Comparison of ENCODE assay signal across 1 cellular context in genomic region chr12:52884526-52885293, GRCh38.
TF ChIP-seq lines count a peak whose summit lies in the region.

No MANE protein-coding gene starts in this region.

TF ChIP-seq in K562, 482 proteins besides CTCF, POLR2A, EP300 and RAD21 (continued from another document and continues in another):
- TF ChIP-seq ZMIZ1 (IDR thresholded peaks at IDR 0.05; ENCODE audit: low read depth in 2 of 2, low read length in 2 of 2) (peak in 1 of 2 experiments; percentile 7; a peak in 1 of 4 replicates), NCOR1 (IDR thresholded peaks at IDR 0.05) (no peak), GATA2 (CRISPR knock-in tag; IDR thresholded peaks at IDR 0.05) (no peak), ZNF584 (CRISPR knock-in tag; IDR thresholded peaks at IDR 0.05; ENCODE audit: low read depth) (no peak), SIN3A (IDR thresholded peaks at IDR 0.05; ENCODE audit: borderline replicate concordance in 2 of 2, control insufficient read depth in 1 of 2, low read depth in 2 of 2, low read length in 2 of 2) (no peak), ZNF655 (CRISPR knock-in tag; IDR thresholded peaks at IDR 0.05) (no peak), ARNT (IDR thresholded peaks at IDR 0.05) (0 out of 4 replicates have a peak, but pooled peaks of 1 of the 2 experiments have one; percentile 23), NR1H2 (CRISPR knock-in tag; IDR thresholded peaks at IDR 0.05) (no peak), SMARCA5 (IDR thresholded peaks at IDR 0.05) (peak; percentile 56; the same call in 1 of the 2 replicates), KDM1A (IDR thresholded peaks at IDR 0.05) (no peak), CTCFL (IDR thresholded peaks at IDR 0.05; ENCODE audit: borderline replicate concordance, insufficient read depth, low read depth, low read length, poor library complexity, severe bottlenecking) (peak; percentile 13), CC2D1A (IDR thresholded peaks at IDR 0.05) (peak; percentile 96), ETV1 (tag; conservative IDR thresholded peaks at IDR 0.05; ENCODE audit: low read depth) (no peak), KLF16 (IDR thresholded peaks at IDR 0.05) (no peak), FOSL1 (tag; conservative IDR thresholded peaks at IDR 0.05) (peak; percentile 49), TRIM24 (IDR thresholded peaks at IDR 0.05) (no peak), ESRRA (IDR thresholded peaks at IDR 0.05; ENCODE audit: borderline replicate concordance, low read depth) (peak; percentile 52; the same call in 1 of the 2 replicates), ATF6 (CRISPR knock-in tag; IDR thresholded peaks at IDR 0.05) (0 out of 2 replicates have a peak, but pooled peaks have one; percentile 41), NFE2L1 (tag; IDR thresholded peaks at IDR 0.05; ENCODE audit: borderline replicate concordance, low read depth) (no peak), SP2 (IDR thresholded peaks at IDR 0.05; ENCODE audit: extremely low read depth, low read depth, low read length, poor library complexity, severe bottlenecking) (no peak), TCF15 (CRISPR knock-in tag; IDR thresholded peaks at IDR 0.05) (no peak), ID3 (CRISPR knock-in tag; IDR thresholded peaks at IDR 0.05) (no peak), ID3 (tag; IDR thresholded peaks at IDR 0.05) (no peak), ZFP91 (CRISPR knock-in tag; IDR thresholded peaks at IDR 0.05) (no peak), SPI1 (IDR thresholded peaks at IDR 0.05; ENCODE audit: borderline replicate concordance, low read depth, low read length) (peak; percentile 58; the same call in 1 of the 2 replicates), ZNF212 (CRISPR knock-in tag; IDR thresholded peaks at IDR 0.05) (no peak), MYC (IDR thresholded peaks at IDR 0.05; ENCODE audit: low read depth, low read length) (0 out of 2 replicates have a peak, but pooled peaks have one; percentile 18), MYC (CRISPR knock-in tag; IDR thresholded peaks at IDR 0.05; ENCODE audit: borderline replicate concordance, low read depth) (no peak), RBM17 (IDR thresholded peaks at IDR 0.05; ENCODE audit: borderline replicate concordance, low read depth, low read length) (no peak), KLF1 (tag; IDR thresholded peaks at IDR 0.05) (no peak), JUND (IDR thresholded peaks at IDR 0.05; ENCODE audit: borderline replicate concordance, low read depth, low read length) (peak; percentile 72), JUND (tag; IDR thresholded peaks at IDR 0.05; ENCODE audit: borderline replicate concordance, low read depth, low read length) (peak; percentile 58; the same call in 1 of the 3 replicates), TAF15 (IDR thresholded peaks at IDR 0.05; ENCODE audit: low read depth, low read length) (no peak), FOXA3 (CRISPR knock-in tag; conservative IDR thresholded peaks at IDR 0.05 in 1 of 2, IDR thresholded peaks at IDR 0.05 in 1 of 2) (no peak), ZNF511 (CRISPR knock-in tag; IDR thresholded peaks at IDR 0.05) (0 out of 2 replicates have a peak, but pooled peaks have one; percentile 24), ETS1 (conservative IDR thresholded peaks at IDR 0.05; ENCODE audit: control insufficient read depth, low read depth, low read length) (0 out of 2 replicates have a peak, but pooled peaks have one; percentile 24), EGR1 (conservative IDR thresholded peaks at IDR 0.05) (no peak), ZNF121 (CRISPR knock-in tag; conservative IDR thresholded peaks at IDR 0.05) (peak; percentile 72; the same call in 1 of the 2 replicates), ATF7 (IDR thresholded peaks at IDR 0.05) (peak; percentile 26; the same call in 1 of the 2 replicates), SNRNP70 (optimal IDR thresholded peaks at IDR 0.05; ENCODE audit: low read depth, low read length) (no peak), POU5F1 (IDR thresholded peaks at IDR 0.05; ENCODE audit: borderline replicate concordance, low read depth, low read length, partially characterized antibody) (no peak), ZNF143 (CRISPR knock-in tag; IDR thresholded peaks at IDR 0.05) (no peak), WHSC1 (IDR thresholded peaks at IDR 0.05; ENCODE audit: low read length) (no peak), HINFP (tag; conservative IDR thresholded peaks at IDR 0.05; ENCODE audit: low read depth) (peak; percentile 97)
